8 cellular contexts compared by ENCODE assay signal in the genomic region with DNA sequence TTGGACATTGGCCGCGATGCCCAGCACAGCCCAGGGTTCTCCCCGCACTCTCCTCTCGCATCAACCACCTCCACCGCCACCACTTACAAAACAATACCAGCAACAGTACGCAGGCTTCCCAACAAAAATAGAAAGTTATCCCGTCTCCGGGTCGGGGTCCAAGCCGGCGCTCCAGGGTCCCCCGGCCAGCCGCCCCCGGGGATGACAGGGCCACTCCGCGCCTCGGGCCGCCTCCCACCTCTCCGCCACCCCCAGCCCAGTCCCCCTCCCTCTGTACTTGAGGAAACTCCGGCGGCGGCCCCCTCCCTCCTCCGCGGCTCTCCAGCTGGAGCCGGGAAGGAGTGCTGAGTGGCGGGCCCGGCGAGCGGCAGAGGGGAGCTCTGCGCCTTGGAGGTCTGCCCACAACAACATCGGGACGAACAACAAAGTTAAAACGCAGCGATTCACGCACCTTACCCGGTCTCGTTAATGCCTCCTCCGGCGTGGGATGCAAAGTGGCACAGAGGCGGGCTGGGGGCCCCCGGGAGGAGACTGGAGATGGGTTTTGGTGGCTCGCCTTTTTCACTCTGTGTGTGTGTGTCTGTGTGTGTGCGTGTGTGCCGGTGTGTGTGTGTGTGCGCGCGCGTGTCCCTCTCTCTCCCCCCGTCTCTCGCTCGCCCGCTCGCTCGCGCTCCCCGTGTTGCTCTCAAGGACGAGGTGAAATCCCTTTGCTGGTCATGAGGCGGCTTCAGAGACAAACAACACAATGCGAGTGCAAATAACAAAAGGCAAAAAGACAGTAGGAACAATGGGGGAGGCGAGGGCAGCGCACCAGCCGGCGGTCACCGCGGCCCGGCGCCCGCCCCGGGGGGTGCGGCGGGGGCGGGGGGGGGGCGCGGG.
DNase-seq lines count a peak whose midpoint lies in the region; ATAC-seq lines count a peak whose summit lies in the region.

No MANE protein-coding gene starts in this region.

- intact Hi-C loops in posterior vena cava (cut with DNase I), result no loop called here

- DNase-seq in activated gamma-delta T cell treated with Interleukin-2 at 50 U/mL for 16 hours, result peak; percentile 15
- no peak for DNase-seq in activated gamma-delta T cell (lab: John Stamatoyannopoulos, UW)
- DNase-seq in NCI-H2227 treated with DMSO at 0.1 percent for 48 hours (lab: John Stamatoyannopoulos, UW), result peak; percentile 69
- peak; percentile 72 for DNase-seq in hepatic stellate cell (ENCODE audit: low spot score)
- peak; percentile 89 for DNase-seq in posterior vena cava (ENCODE audit: low spot score)
- no peak for DNase-seq in NCI-H226

- no peak for ATAC-seq in HG03039 (IDR thresholded peaks at IDR 0.05; ENCODE audit: unreplicated experiment)

- peak overlapping the region; percentile 88 for H3K27ac ChIP-seq in angular gyrus (ENCODE audit: low read depth, low read length)

Comparison
In these comparisons a context has a peak if more than half of its experiments do, and no peak if none do; other contexts are left out.
1. DNase-seq: peak in activated gamma-delta T cell treated with Interleukin-2 at 50 U/mL for 16 hours (single experiment), NCI-H2227 treated with DMSO at 0.1 percent for 48 hours (single experiment), hepatic stellate cell (single experiment) and posterior vena cava (single experiment); none in activated gamma-delta T cell (single experiment) and NCI-H226 (single experiment).